8 cellular contexts compared by ENCODE assay signal in genomic region chr1:43974443-43975248, GRCh38. TPM values are rescaled to one million over a fixed set of nuclear protein-coding genes. Genes with fewer than 3 reads are reported as not detected.
DNase-seq lines count a peak whose midpoint lies in the region; ATAC-seq and TF ChIP-seq lines count a peak whose summit lies in the region.

ATP6V0B (plus strand) TSS chr1:43974960; CDS start chr1:43975041, 81 bp downstream.

- TF ChIP-seq POLR2A in GM10847 (IDR thresholded peaks at IDR 0.05; ENCODE audit: extremely low read depth, insufficient read length) (peak; percentile 67), testis (IDR thresholded peaks at IDR 0.05) (peak; percentile 87)

- H3K27ac ChIP-seq in osteoblast (ENCODE audit: low read depth, low read length): peak within 1 kb of the TSS; percentile 79
- peak within 1 kb of the TSS; percentile 76 to 89 for H3K27ac ChIP-seq in testis

- no peaks in the 10 kb centered on the region for H3K9me3 Mint-ChIP-seq in activated naive CD8-positive, alpha-beta T cell (ENCODE audit: low read depth)

- 0% methylated on average over 14 to 91 of the region's 93 CpGs for WGBS in testis, 2 donors

- H3K4me3 ChIP-seq in osteoblast (ENCODE audit: insufficient read depth, low read length) (peak within 1 kb of the TSS; percentile 94), testis (peak within 1 kb of the TSS; percentile 87 to 89)

- H3K36me3 ChIP-seq in osteoblast (ENCODE audit: insufficient read depth, low read length) (peaks cover 33% of the 10 kb centered on the region), testis (ENCODE audit: low read depth, missing control alignments) (no peaks in the 10 kb centered on the region)

- H3K9me3 ChIP-seq in osteoblast (ENCODE audit: low read depth, low read length): no peaks in the 10 kb centered on the region
- H3K9me3 ChIP-seq in testis: no peaks in the 10 kb centered on the region

- peak within 1 kb of the TSS; percentile 93 for H2AFZ ChIP-seq in osteoblast (ENCODE audit: low read length)

- DNase-seq in NCI-H1105 treated with DMSO at 0.1 percent for 48 hours (lab: John Stamatoyannopoulos, UW): peak; percentile 90
- peak; percentile 89 for DNase-seq in SKM-1 treated with dmso at 0.1 percent for 144 hours (lab: John Stamatoyannopoulos, UW; ENCODE audit: unreplicated experiment)
- peak; percentile 93 for DNase-seq in glomerular visceral epithelial cell (ENCODE audit: extremely low spot score)
- peak; percentile 100 for DNase-seq in osteoblast (ENCODE audit: insufficient read length, low spot score, missing footprints)
- peak; percentile 98 for DNase-seq in testis

- H3K4me3 Mint-ChIP-seq in activated naive CD8-positive, alpha-beta T cell: peak within 1 kb of the TSS; percentile 89

- intact Hi-C loops in testis (cut with DNase I; ENCODE audit: low total_unique reads): no loop called here

- peaks cover 27% of the 10 kb centered on the region for H4K20me1 ChIP-seq in osteoblast (ENCODE audit: insufficient read depth, low read length)

- H3K4me2 ChIP-seq in osteoblast (ENCODE audit: insufficient read depth, low read length): peak within 1 kb of the TSS; percentile 96

- H3K36me3 Mint-ChIP-seq in activated naive CD8-positive, alpha-beta T cell: peaks cover 28% of the 10 kb centered on the region

- H3K27me3 ChIP-seq in osteoblast (ENCODE audit: insufficient read depth, low read length) (no peaks in the 10 kb centered on the region), testis (no peaks in the 10 kb centered on the region)

- peaks cover 62% of the 10 kb centered on the region for H3K79me2 ChIP-seq in osteoblast (ENCODE audit: insufficient read depth, low read length)

- peak within 1 kb of the TSS; percentile 97 for H3K27ac Mint-ChIP-seq in activated naive CD8-positive, alpha-beta T cell

- peaks cover 56% of the 10 kb centered on the region for H3K4me1 Mint-ChIP-seq in activated naive CD8-positive, alpha-beta T cell (ENCODE audit: low read depth)

- peak; percentile 75 for ATAC-seq in HG02642 (IDR thresholded peaks at IDR 0.05; ENCODE audit: poor library complexity, unreplicated experiment)

- no peaks in the 10 kb centered on the region for H3K27me3 Mint-ChIP-seq in activated naive CD8-positive, alpha-beta T cell

- H3K4me1 ChIP-seq in osteoblast (ENCODE audit: insufficient read depth, low read length) (peaks cover 42% of the 10 kb centered on the region), testis (peaks cover 32% of the 10 kb centered on the region)

- TF ChIP-seq CTCF in osteoblast (IDR thresholded peaks at IDR 0.05; ENCODE audit: extremely low read depth, low read depth, low read length): no peak
- peak in 2 of 3 experiments; percentile 35 to 58 for TF ChIP-seq CTCF in testis (IDR thresholded peaks at IDR 0.05)

RNA-seq across cellular contexts. Expression of gene ATP6V0B, which starts in this region (rescaled TPM):
- total RNA-seq in osteoblast: 81.9 and 89.4 TPM in 2 replicates
- 100 to 1,000 TPM; 173 to 222 TPM for total RNA-seq in testis
- polyA plus RNA-seq in testis (ENCODE audit: insufficient read depth, low read depth, low replicate concordance): 102 TPM

Comparison
In these comparisons a context has a peak if more than half of its experiments do, and no peak if none do; other contexts are left out.
1. Peak in every context shown above with its lines: DNase-seq, ATAC-seq, H3K4me3 ChIP-seq and H3K27ac ChIP-seq.